ENCODE assay signal across 17 cellular contexts in the genomic region with DNA sequence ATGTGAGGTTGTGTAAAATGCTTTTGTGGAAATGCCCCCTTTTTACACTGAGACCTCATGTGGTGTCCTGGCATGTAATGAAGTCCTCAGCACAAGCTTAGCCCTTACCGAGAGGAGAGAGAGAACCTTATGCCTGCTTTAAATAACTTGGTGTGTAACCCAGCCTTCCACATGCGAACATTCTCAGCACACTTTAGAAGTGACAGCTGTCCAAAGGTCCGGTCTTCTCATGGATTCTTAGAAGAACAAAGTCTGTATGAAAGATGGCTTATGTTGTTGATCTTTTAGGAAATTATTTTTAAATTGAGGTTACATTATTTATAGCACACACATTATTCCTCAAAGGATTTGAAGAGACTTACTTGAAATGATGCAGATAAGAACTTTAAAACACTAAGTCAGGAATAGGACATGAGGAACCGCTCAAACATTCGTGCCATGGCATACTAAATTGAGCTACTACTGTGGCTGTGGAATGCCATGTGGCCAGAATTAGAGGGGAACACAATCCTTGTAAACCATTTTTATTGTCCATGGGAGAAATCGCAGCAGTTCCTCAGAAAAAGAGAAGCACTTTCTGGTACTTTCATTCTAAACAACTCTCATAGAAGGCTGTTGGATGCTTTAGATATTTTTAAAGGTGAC.
A peak's percentile ranks its signal among the peaks of the same experiment; 100 is the strongest.
DNase-seq lines count a peak whose midpoint lies in the region; ATAC-seq and TF ChIP-seq lines count a peak whose summit lies in the region.
"Had no signal": no experiment of that assay in that cellular context is flagged by ENCODE, and none has a peak within 500 bp of the region (broad histone marks: within the 10 kb centered on the region; RNA-seq: fewer than 3 reads in every experiment).

No MANE protein-coding gene starts in this region.

- WGBS in psoas muscle, 3 donors = 33 to 49% (median 37%) methylated on average over 6 of the region's 6 CpGs

- H3K9me3 ChIP-seq in adipocyte (ENCODE audit: control insufficient read depth, low read length) (no peaks in the 10 kb centered on the region), psoas muscle (no peaks in the 10 kb centered on the region)
- H3K9me3 ChIP-seq: A549, MG63 had no signal

- ATAC-seq in left ventricle myocardium superior (peak; percentile 64), psoas muscle (peak; percentile 78 to 92 (median 90)), HG02571 (IDR thresholded peaks at IDR 0.05; ENCODE audit: unreplicated experiment) (no peak), HG02852 (IDR thresholded peaks at IDR 0.05; ENCODE audit: unreplicated experiment) (no peak)
- ATAC-seq: A549, HepG2 had no signal

- H3K4me3 ChIP-seq in AG09309 (ENCODE audit: control insufficient read depth, low read depth, low read length) (no peak overlapping the region), adipocyte (ENCODE audit: low read length) (no peak overlapping the region), psoas muscle (no peak overlapping the region)
- H3K4me3 ChIP-seq: A549, MG63 had no signal

- intact Hi-C loops in left ventricle myocardium superior (cut with micrococcal nuclease) (no loop called here), psoas muscle (cut with DNase I) (no loop called here)

- TF ChIP-seq CTCF in AG09309 (IDR thresholded peaks at IDR 0.05; ENCODE audit: control insufficient read depth, insufficient read depth, low read depth, low read length, missing control alignments) = no peak
- no peak for TF ChIP-seq CTCF in psoas muscle (IDR thresholded peaks at IDR 0.05)

- no peaks in the 10 kb centered on the region for H3K27me3 ChIP-seq in adipocyte (replicated peaks; ENCODE audit: control insufficient read depth, insufficient read depth, low read length)
- no peaks in the 10 kb centered on the region for H3K27me3 ChIP-seq in psoas muscle (ENCODE audit: insufficient read depth in 3 of 3, low read length in 2 of 3)
- H3K27me3 ChIP-seq: MG63 had no signal

- H3K27ac ChIP-seq in psoas muscle = peak overlapping the region; percentile 53
- H3K27ac ChIP-seq: A549, RWPE1 had no signal

- H3K9ac ChIP-seq in adipocyte (ENCODE audit: low read length) = no peak overlapping the region

- DNase-seq in AG09309 (ENCODE audit: low read depth) (peak; percentile 33), adipocyte (ENCODE audit: low read depth) (peak; percentile 18), left ventricle myocardium superior (no peak), psoas muscle (no peak), hypothalamus (lab: John Stamatoyannopoulos, UW) (no peak), NCI-H345 (lab: John Stamatoyannopoulos, UW) (no peak)
- DNase-seq: CD4-positive, alpha-beta memory T cell; DMS79 treated with DMSO at 0.1 percent for 48 hours; GDM1; MG63; NCI-H1105; NCI-H1694 treated with DMSO at 0.1 percent for 48 hours had no signal

- peaks cover 26% of the 10 kb centered on the region for H3K36me3 ChIP-seq in adipocyte (ENCODE audit: control insufficient read depth, insufficient read depth, low read length, severe bottlenecking)
- no peaks in the 10 kb centered on the region for H3K36me3 ChIP-seq in psoas muscle (ENCODE audit: insufficient read depth in 1 of 2, low read depth in 1 of 2)
- H3K36me3 ChIP-seq: MG63 had no signal

- H3K4me1 ChIP-seq in adipocyte (ENCODE audit: control insufficient read depth, insufficient read depth, low read length) (peaks cover 11% of the 10 kb centered on the region), psoas muscle (peaks cover 6% of the 10 kb centered on the region)

Comparison
In these comparisons a context has a peak if more than half of its experiments do, and no peak if none do; other contexts are left out.
1. DNase-seq: peak in AG09309 (single experiment) and adipocyte (single experiment); none in left ventricle myocardium superior (single experiment), psoas muscle (0 of 2), hypothalamus (0 of 51) and NCI-H345 (single experiment).
2. ATAC-seq: peak in left ventricle myocardium superior (single experiment) and psoas muscle (4 of 4); none in HG02571 (single experiment) and HG02852 (single experiment).